ENCODE assay signal across 12 cellular contexts in genomic region chr2:47354013-47354816, GRCh38. TPM values are rescaled to one million over a fixed set of nuclear protein-coding genes. Genes with fewer than 3 reads are reported as not detected.
DNase-seq lines count a peak whose midpoint lies in the region; ATAC-seq, FAIRE-seq and TF ChIP-seq lines count a peak whose summit lies in the region.
"Had no signal": no experiment of that assay in that cellular context is flagged by ENCODE, and none has a peak within 500 bp of the region (broad histone marks: within the 10 kb centered on the region; RNA-seq: fewer than 3 reads in every experiment).

No MANE protein-coding gene starts in this region.

- POLR2A ChIA-PET in HEK293 (lab: Yijun Ruan, JAX) (no interaction called here), SK-N-SH (lab: Yijun Ruan, JAX) (interaction anchor here (1.2 to 1.3 kb wide), 2 partner anchors 9 kb away, joined by 5 to 7 read pairs; no protein-coding TSS in a partner anchor)

- no peak for TF ChIP-seq EP300 in SK-N-SH (IDR thresholded peaks at IDR 0.05; ENCODE audit: borderline replicate concordance in 1 of 2, low read depth in 1 of 2, low read length in 1 of 2)

- H2AFZ ChIP-seq in SK-N-SH (ENCODE audit: low read depth), result peak overlapping the region; percentile 52

- no peaks in the 10 kb centered on the region for H3K9me2 ChIP-seq in SK-N-SH

- CTCF ChIA-PET in HEK293 (lab: Yijun Ruan, JAX), result interaction anchor here (1.1 to 2.3 kb wide), 2 partner anchors 9 to 34 kb away, joined by 3 to 9 read pairs; no protein-coding TSS in a partner anchor
- CTCF ChIA-PET in SK-N-SH (lab: Yijun Ruan, JAX), result interaction anchor here (0.6 to 1.3 kb wide), 5 partner anchors 8 to 83 kb away, joined by 3 to 5 read pairs (median 3); no protein-coding TSS in a partner anchor

- peak overlapping the region; percentile 38 for H3K4me2 ChIP-seq in SK-N-SH

- FAIRE-seq in small intestine (lab: Jason Lieb, UNC), result no peak

- TF ChIP-seq CTCF in HEK293 (tag by site-specific recombination; IDR thresholded peaks at IDR 0.05) (no peak), SK-N-SH (IDR thresholded peaks at IDR 0.05) (no peak), foreskin keratinocyte (conservative IDR thresholded peaks at IDR 0.05) (no peak)

- no peak for TF ChIP-seq RAD21 in SK-N-SH (IDR thresholded peaks at IDR 0.05; ENCODE audit: low read length)

- no peaks in the 10 kb centered on the region for H3K79me2 ChIP-seq in SK-N-SH (ENCODE audit: insufficient read depth)

- peaks cover 20% of the 10 kb centered on the region for H3F3A ChIP-seq in SK-N-SH (replicated peaks; ENCODE audit: insufficient read depth)

- DNase-seq in SK-N-SH (no peak), foreskin keratinocyte (no peak), small intestine (peak; percentile 81), NCI-H2196 (lab: John Stamatoyannopoulos, UW; ENCODE audit: unreplicated experiment) (no peak)
- DNase-seq: dorsolateral prefrontal cortex, WERI-Rb-1 had no signal

- H4K20me1 ChIP-seq in SK-N-SH (ENCODE audit: insufficient read depth), result no peaks in the 10 kb centered on the region

- H3K27me3 ChIP-seq in SK-N-SH (ENCODE audit: insufficient read depth) (no peaks in the 10 kb centered on the region), foreskin keratinocyte (no peaks in the 10 kb centered on the region), small intestine (ENCODE audit: control insufficient read depth in 2 of 2, insufficient read depth in 2 of 2, low read length in 2 of 2) (no peaks in the 10 kb centered on the region)
- H3K27me3 ChIP-seq: dorsolateral prefrontal cortex had no signal

- peak; percentile 52 for ATAC-seq in foreskin keratinocyte
- no peak for ATAC-seq in GM21423 (IDR thresholded peaks at IDR 0.05; ENCODE audit: unreplicated experiment)
- no peak for ATAC-seq in GM18909 (IDR thresholded peaks at IDR 0.05; ENCODE audit: poor library complexity, unreplicated experiment)
- no peak for ATAC-seq in GM21360 (IDR thresholded peaks at IDR 0.05; ENCODE audit: unreplicated experiment)

- H3K9ac ChIP-seq in SK-N-SH, result peak overlapping the region; percentile 17; the same call in 1 of the 2 replicates

- 53% methylated on average over 11 of the region's 11 CpGs for WGBS in SK-N-SH (ENCODE audit: low lambda C conversion rate)
- WGBS in small intestine, 3 donors, result 25 to 67% (median 49%) methylated on average over 11 of the region's 11 CpGs

- H3K4me1 ChIP-seq in HEK293 (ENCODE audit: control insufficient read depth, insufficient read depth, low read length) (peaks cover 2% of the 10 kb centered on the region), SK-N-SH (ENCODE audit: control insufficient read depth in 1 of 2, insufficient read depth in 2 of 2, low read depth in 1 of 2, low read length in 1 of 2) (peaks cover 3 to 30% of the 10 kb centered on the region in 2 experiments; a peak in 3 of 4 replicates), foreskin keratinocyte (peaks cover 11% of the 10 kb centered on the region), small intestine (ENCODE audit: control insufficient read depth in 2 of 2, insufficient read depth in 1 of 2, low read depth in 1 of 2, low read length in 1 of 2) (no peaks in the 10 kb centered on the region)
- H3K4me1 ChIP-seq: HAP-1 had no signal

- H3K9me3 ChIP-seq in HEK293 (ENCODE audit: control insufficient read depth, insufficient read depth, low read depth, low read length) (no peaks in the 10 kb centered on the region), SK-N-SH (no peaks in the 10 kb centered on the region), small intestine (ENCODE audit: control insufficient read depth, low read depth) (no peaks in the 10 kb centered on the region)
- H3K9me3 ChIP-seq: HAP-1, thoracic aorta had no signal

- H3K27ac ChIP-seq in HEK293 (ENCODE audit: extremely low read depth, low read depth, low read length), result no peak overlapping the region; the same call in 1 of the 2 replicates
- H3K27ac ChIP-seq in SK-N-SH (ENCODE audit: low read depth in 2 of 2, low read length in 1 of 2), result peak overlapping the region in 1 of 2 experiments; percentile 69; a peak in 2 of 4 replicates
- no peak overlapping the region for H3K27ac ChIP-seq in foreskin keratinocyte
- peak overlapping the region; percentile 78 to 81 for H3K27ac ChIP-seq in small intestine (ENCODE audit: low read depth in 1 of 2, low read length in 1 of 2)
- H3K27ac ChIP-seq: dorsolateral prefrontal cortex, thoracic aorta, WERI-Rb-1 had no signal

- H3K4me3 ChIP-seq in HEK293 (ENCODE audit: low read depth, low read length), result no peak overlapping the region
- no peak overlapping the region for H3K4me3 ChIP-seq in SK-N-SH (ENCODE audit: low read depth in 2 of 2, low read length in 1 of 2)
- H3K4me3 ChIP-seq in small intestine (ENCODE audit: low read depth in 1 of 2, low read length in 2 of 2), result no peak overlapping the region
- H3K4me3 ChIP-seq: dorsolateral prefrontal cortex, HAP-1, thoracic aorta had no signal

- no peaks in the 10 kb centered on the region for H3K36me3 ChIP-seq in HEK293 (ENCODE audit: control insufficient read depth in 2 of 2, insufficient read depth in 1 of 2, low read length in 2 of 2)
- no peaks in the 10 kb centered on the region for H3K36me3 ChIP-seq in SK-N-SH (replicated peaks in 1 of 2; ENCODE audit: control insufficient read depth in 1 of 2, insufficient read depth in 2 of 2, low read length in 1 of 2)
- H3K36me3 ChIP-seq in small intestine (ENCODE audit: control insufficient read depth in 2 of 2, insufficient read depth in 2 of 2, low read length in 2 of 2), result no peaks in the 10 kb centered on the region
- H3K36me3 ChIP-seq: HAP-1, thoracic aorta, WERI-Rb-1 had no signal

TF ChIP-seq in HEK293, 187 proteins besides CTCF, POLR2A, EP300 and RAD21 (continues in another document):
- no peak for TF ChIP-seq ZNF843 (tag by site-specific recombination; IDR thresholded peaks at IDR 0.05)
- TF ChIP-seq ZNF48 (tag by site-specific recombination; IDR thresholded peaks at IDR 0.05), result no peak
- TF ChIP-seq PRDM1 (tag by site-specific recombination; IDR thresholded peaks at IDR 0.05), result peak; percentile 17; the same call in 1 of the 2 replicates
- peak; percentile 69 for TF ChIP-seq KLF17 (tag by site-specific recombination; IDR thresholded peaks at IDR 0.05)
- no peak for TF ChIP-seq ZNF175 (tag by site-specific recombination; IDR thresholded peaks at IDR 0.05)
- no peak for TF ChIP-seq GFI1B (tag by site-specific recombination; IDR thresholded peaks at IDR 0.05)
- no peak for TF ChIP-seq SP3 (tag by site-specific recombination; IDR thresholded peaks at IDR 0.05)
- no peak for TF ChIP-seq ZNF555 (tag by site-specific recombination; conservative IDR thresholded peaks at IDR 0.05)
- TF ChIP-seq ZNF621 (tag by site-specific recombination; IDR thresholded peaks at IDR 0.05), result no peak
- no peak for TF ChIP-seq ZBTB20 (tag by site-specific recombination; IDR thresholded peaks at IDR 0.05)
- no peak for TF ChIP-seq ZNF404 (tag by site-specific recombination; IDR thresholded peaks at IDR 0.05)
- TF ChIP-seq ZNF2 (tag by site-specific recombination; IDR thresholded peaks at IDR 0.05), result no peak
- TF ChIP-seq KLF16 (tag by site-specific recombination; IDR thresholded peaks at IDR 0.05), result no peak; the same call in 1 of the 2 replicates

TF ChIP-seq in SK-N-SH, 30 proteins besides CTCF, POLR2A, EP300 and RAD21:
- TF ChIP-seq TCF12 (IDR thresholded peaks at IDR 0.05), result peak; percentile 56; the same call in 1 of the 2 replicates
- TF ChIP-seq FOSL2 (IDR thresholded peaks at IDR 0.05; ENCODE audit: borderline replicate concordance, low read depth), result peak; percentile 75
- TF ChIP-seq RXRA (IDR thresholded peaks at IDR 0.05; ENCODE audit: borderline replicate concordance, low read depth), result peak; percentile 47; the same call in 1 of the 2 replicates
- TF ChIP-seq TAF1 (IDR thresholded peaks at IDR 0.05; ENCODE audit: borderline replicate concordance, low read depth, low read length), result no peak
- TF ChIP-seq MXI1 (IDR thresholded peaks at IDR 0.05; ENCODE audit: low read depth, low read length), result no peak
- no peak for TF ChIP-seq IRF3 (IDR thresholded peaks at IDR 0.05; ENCODE audit: low read depth, low read length)
- TF ChIP-seq JUND (IDR thresholded peaks at IDR 0.05), result peak; percentile 45; the same call in 1 of the 2 replicates

RNA-seq across cellular contexts. Expression of gene EPCAM, which starts 14.9 kb away (rescaled TPM):
- polyA plus RNA-seq in SK-N-SH (2012; rRNA removed) (0.43 and 0.54 TPM in 2 replicates), foreskin keratinocyte (18.1 and 24.3 TPM in 2 replicates), small intestine (100 to 1,000 TPM; 580 to 727 (median 671) TPM)
- 0.49 and 0.80 TPM in 2 replicates for polyA plus RNA-seq in SK-N-SH (2012; cell fraction: cytosol; rRNA removed)
- polyA plus RNA-seq in SK-N-SH (2012; cell fraction: nucleus; rRNA removed), result 1.1 and 1.3 TPM in 2 replicates
- 24.0 and 27.8 TPM in 2 replicates for total RNA-seq in foreskin keratinocyte

RNA-seq across cellular contexts. Expression of gene MSH2, which starts 48.7 kb away (rescaled TPM):
- polyA plus RNA-seq in SK-N-SH (2012; rRNA removed) (13.7 and 16.4 TPM in 2 replicates), foreskin keratinocyte (12.9 and 18.8 TPM in 2 replicates), small intestine (10 to 100 TPM in 1 of 3 donors, 1 to 10 TPM in 2; 4.0 to 15.7 (median 4.9) TPM)
- 21.8 and 22.6 TPM in 2 replicates for polyA plus RNA-seq in SK-N-SH (2012; cell fraction: cytosol; rRNA removed)
- 5.5 and 10.7 TPM in 2 replicates for polyA plus RNA-seq in SK-N-SH (2012; cell fraction: nucleus; rRNA removed)
- total RNA-seq in foreskin keratinocyte, result 32.6 and 38.3 TPM in 2 replicates

Comparison
In these comparisons a context has a peak if more than half of its experiments do, and no peak if none do; other contexts are left out.
1. H3K27ac ChIP-seq: peak in small intestine (2 of 2); none in HEK293 (single experiment) and foreskin keratinocyte (single experiment).
2. RNA of gene EPCAM, which starts 14.9 kb away (polyA plus RNA-seq): 580 to 727 TPM in small intestine; 18.1 to 24.3 TPM in foreskin keratinocyte and 0.43 to 1.3 TPM in SK-N-SH; every median in the first group is over 10 times any median in the second.